In the genomic region with DNA sequence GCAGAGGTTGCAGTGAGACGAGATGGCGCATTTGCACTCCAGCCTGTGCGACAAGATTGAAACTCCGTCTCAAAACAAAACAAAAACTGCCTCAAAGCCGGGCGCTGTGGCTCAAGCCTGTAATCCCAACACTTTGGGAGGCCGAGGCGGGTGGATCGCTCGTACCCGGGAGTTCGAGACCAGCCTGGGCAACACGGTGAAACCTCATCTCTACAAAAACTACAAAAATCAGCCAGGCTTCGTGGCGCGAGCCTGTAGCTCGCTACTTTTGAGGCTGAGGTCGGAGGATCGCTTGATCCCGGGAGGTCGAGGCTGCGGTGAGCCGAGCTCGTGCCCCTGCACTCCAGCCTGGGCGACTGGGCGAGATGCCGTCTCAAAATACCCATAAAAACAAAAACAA, we compare ENCODE assay signal across 8 cellular contexts. TPM values are rescaled to one million over a fixed set of nuclear protein-coding genes. Genes with fewer than 3 reads are reported as not detected.
DNase-seq lines count a peak whose midpoint lies in the region; TF ChIP-seq lines count a peak whose summit lies in the region.

No MANE protein-coding gene starts in this region.

- H3K9me3 ChIP-seq in ascending aorta (no peaks in the 10 kb centered on the region), tibial artery (no peaks in the 10 kb centered on the region)

- H3K27me3 ChIP-seq in ascending aorta (no peaks in the 10 kb centered on the region), tibial artery (no peaks in the 10 kb centered on the region)

- peak; percentile 58 for DNase-seq in activated effector memory CD4-positive, alpha-beta T cell treated with anti-CD3 and anti-CD28 coated beads, Interleukin-2, amount 50 U/mL, for 16 hours
- no peak for DNase-seq in activated effector memory CD4-positive, alpha-beta T cell treated with Interleukin-2 at 50 U/mL for 16 hours
- DNase-seq in ascending aorta (ENCODE audit: low spot score in 2 of 2) (no peak), lower leg skin (ENCODE audit: low spot score in 2 of 2) (no peak), tibial artery (no peak), NCI-H2081 (lab: John Stamatoyannopoulos, UW) (no peak), NCI-H345 treated with DMSO at 0.1 percent for 48 hours (lab: John Stamatoyannopoulos, UW; ENCODE audit: unreplicated experiment) (no peak), GM10266 (ENCODE audit: extremely low spot score) (no peak)

- 64 to 72% methylated on average over 27 of the region's 27 CpGs for WGBS in lower leg skin, 2 donors

- H3K36me3 ChIP-seq in ascending aorta (peaks cover 16 to 17% of the 10 kb centered on the region in 2 donors), tibial artery (peaks cover 11 to 28% (median 15%) of the 10 kb centered on the region in 3 donors)

- H3K27ac ChIP-seq in ascending aorta (no peak overlapping the region), tibial artery (peak overlapping the region in 1 of 2 donors; percentile 84)

- H3K4me3 ChIP-seq in ascending aorta (peak overlapping the region; percentile 88 to 96), lower leg skin (ENCODE audit: low read depth, poor library complexity, severe bottlenecking) (peak overlapping the region; percentile 97), tibial artery (peak overlapping the region; percentile 86 to 95)

- TF ChIP-seq CTCF in ascending aorta (IDR thresholded peaks at IDR 0.05) (no peak), lower leg skin (IDR thresholded peaks at IDR 0.05) (no peak), tibial artery (IDR thresholded peaks at IDR 0.05) (no peak), GM10266 (IDR thresholded peaks at IDR 0.05; ENCODE audit: control insufficient read depth, insufficient read depth, low read depth, missing control alignments) (no peak)

- no peak for TF ChIP-seq POLR2A in lower leg skin (IDR thresholded peaks at IDR 0.05)

- intact Hi-C loops in ascending aorta (cut with DNase I) = loop anchor here (2.0 to 10.0 kb wide), 5 partner anchors 79 to 571 kb away; a partner anchor contains a TSS
- intact Hi-C loops in lower leg skin (cut with DNase I; ENCODE audit: low total_unique reads) = no loop called here
- intact Hi-C loops in tibial artery (cut with DNase I; ENCODE audit: low total_unique reads) = no loop called here

- H3K4me1 ChIP-seq in ascending aorta (peaks cover 7 to 20% of the 10 kb centered on the region in 2 donors), tibial artery (peaks cover 0 to 31% (median 21%) of the 10 kb centered on the region in 4 donors)

RNA-seq across cellular contexts. Expression of a gene that starts 1.0 kb away (rescaled TPM):
- total RNA-seq in ascending aorta (12.7 TPM), lower leg skin (10 to 100 TPM; 16.7 to 19.9 (median 19.6) TPM)

RNA-seq across cellular contexts. Expression of a gene that starts 1.1 kb away (rescaled TPM):
- total RNA-seq in ascending aorta (103 TPM), lower leg skin (100 to 1,000 TPM in 1 of 4 donors, 10 to 100 TPM in 3; 78.0 to 128 (median 85.3) TPM)
